ENCODE assay signal across 21 cellular contexts in genomic region chr11:27723685-27724084, GRCh38. TPM values are rescaled to one million over a fixed set of nuclear protein-coding genes. Genes with fewer than 3 reads are reported as not detected.
DNase-seq lines count a peak whose midpoint lies in the region; ATAC-seq and TF ChIP-seq lines count a peak whose summit lies in the region.
"Had no signal": no experiment of that assay in that cellular context is flagged by ENCODE, and none has a peak within 500 bp of the region (broad histone marks: within the 10 kb centered on the region; RNA-seq: fewer than 3 reads in every experiment).

No MANE protein-coding gene starts in this region.

- peaks cover 20% of the 10 kb centered on the region for H4K20me1 ChIP-seq in neural progenitor cell (ENCODE audit: low read depth)
- H4K20me1 ChIP-seq: BLaER1 treated with 17β-estradiol and CSF1 and Interleukin-3, amounts not matched to agents 10 nM and 100 nM had no signal

- no peak overlapping the region for H3K4me3 ChIP-seq in BJ (ENCODE audit: low read depth, low read length)
- H3K4me3 ChIP-seq in cardiac fibroblast (replicated peaks in 1 of 2; ENCODE audit: low read depth in 2 of 2, low read length in 2 of 2), result no peak overlapping the region
- H3K4me3 ChIP-seq in neural progenitor cell, result no peak overlapping the region
- H3K4me3 ChIP-seq: BLaER1 treated with 17β-estradiol and CSF1 and Interleukin-3, amounts not matched to agents 10 nM and 100 nM; HAP-1; left lung had no signal

- no peak overlapping the region for H2AFZ ChIP-seq in neural progenitor cell (replicated peaks)

- peak overlapping the region; percentile 24; the same call in 1 of the 2 replicates for H3K27ac Mint-ChIP-seq in HFFc6
- no peak overlapping the region for H3K27ac Mint-ChIP-seq in neural progenitor cell
- H3K27ac Mint-ChIP-seq: stimulated activated memory B cell treated with anti-CD40 and anti-IgM and Interleukin-4, amounts not matched to agents 10 μg/mL and 1 μg/mL and 100 μg/mL, for 72 hours had no signal

- H3K27me3 Mint-ChIP-seq in HFFc6 (ENCODE audit: insufficient read depth), result 0 out of 2 replicates have a peak, but pooled peaks cover 1% of the 10 kb centered on the region
- peaks cover 39% of the 10 kb centered on the region for H3K27me3 Mint-ChIP-seq in neural progenitor cell (ENCODE audit: insufficient read depth, low read depth)

- peaks cover 9% of the 10 kb centered on the region for H3K4me1 ChIP-seq in neural progenitor cell
- H3K4me1 ChIP-seq: BLaER1 treated with 17β-estradiol and CSF1 and Interleukin-3, amounts not matched to agents 10 nM and 100 nM; HAP-1 had no signal

- H3K4me1 Mint-ChIP-seq in HFFc6 (ENCODE audit: low read depth) (peaks cover 48% of the 10 kb centered on the region), neural progenitor cell (peaks cover 27% of the 10 kb centered on the region)
- H3K4me1 Mint-ChIP-seq: stimulated activated memory B cell treated with anti-CD40 and anti-IgM and Interleukin-4, amounts not matched to agents 10 μg/mL and 1 μg/mL and 100 μg/mL, for 72 hours had no signal

- H3K4me3 Mint-ChIP-seq in HFFc6, result no peak overlapping the region
- H3K4me3 Mint-ChIP-seq in neural progenitor cell, result peak overlapping the region; percentile 94
- H3K4me3 Mint-ChIP-seq: stimulated activated memory B cell treated with anti-CD40 and anti-IgM and Interleukin-4, amounts not matched to agents 10 μg/mL and 1 μg/mL and 100 μg/mL, for 72 hours had no signal

- H3K27ac ChIP-seq in neural progenitor cell, result no peak overlapping the region
- H3K27ac ChIP-seq: BLaER1 treated with 17β-estradiol and CSF1 and Interleukin-3, amounts not matched to agents 10 nM and 100 nM; left lung; neutrophil; RWPE1 had no signal

- DNase-seq in BJ (ENCODE audit: low read depth), result no peak
- peak; percentile 32 for DNase-seq in HFFc6
- no peak for DNase-seq in cardiac fibroblast (ENCODE audit: low read depth in 2 of 2)
- DNase-seq in neural progenitor cell (ENCODE audit: low spot score), result no peak
- DNase-seq in NCI-H1092 treated with DMSO at 0.1 percent for 48 hours (lab: John Stamatoyannopoulos, UW), result no peak
- DNase-seq in activated CD4-positive, alpha-beta T cell treated with anti-CD3 and anti-CD28 coated beads for 4 hours, result no peak
- no peak for DNase-seq in NAMALWA (ENCODE audit: low spot score)
- DNase-seq: activated CD4-positive, alpha-beta T cell treated with anti-CD3 and anti-CD28 coated beads, Interleukin-2, amount 50 U/mL, for 1 hour; activated CD8-positive, alpha-beta memory T cell treated with anti-CD3 and anti-CD28 coated beads, Interleukin-2, amount 50 U/mL, for 4 hours; KBM-7; left lung; NCI-H2029 treated with DMSO at 0.1 percent for 48 hours; NCI-H446 treated with DMSO at 0.1 percent for 48 hours; right cardiac atrium had no signal

- no peaks in the 10 kb centered on the region for H3K9me3 ChIP-seq in neural progenitor cell (ENCODE audit: low read depth)
- H3K9me3 ChIP-seq: HAP-1, left lung had no signal

- no peak overlapping the region for H3K4me2 ChIP-seq in neural progenitor cell
- H3K4me2 ChIP-seq: BLaER1 treated with 17β-estradiol and CSF1 and Interleukin-3, amounts not matched to agents 10 nM and 100 nM had no signal

- no peak overlapping the region for H3K9ac ChIP-seq in neural progenitor cell
- H3K9ac ChIP-seq: BLaER1 treated with 17β-estradiol and CSF1 and Interleukin-3, amounts not matched to agents 10 nM and 100 nM had no signal

- ATAC-seq in GM21717 (IDR thresholded peaks at IDR 0.05; ENCODE audit: unreplicated experiment), result no peak
- ATAC-seq: esophagus mucosa; left lung; right cardiac atrium; stimulated activated memory B cell treated with anti-CD40 and anti-IgM and Interleukin-4, amounts not matched to agents 10 μg/mL and 1 μg/mL and 100 μg/mL, for 72 hours had no signal

- TF ChIP-seq CTCF in BJ (IDR thresholded peaks at IDR 0.05; ENCODE audit: insufficient read depth, low read depth, low read length) (0 out of 2 replicates have a peak, but pooled peaks have one; percentile 8), HFFc6 (IDR thresholded peaks at IDR 0.05) (peak; percentile 62), cardiac fibroblast (IDR thresholded peaks at IDR 0.05; ENCODE audit: low read depth, low read length) (peak; percentile 2), neural progenitor cell (IDR thresholded peaks at IDR 0.05) (peak; percentile 18)

- H3K79me2 ChIP-seq in neural progenitor cell (ENCODE audit: low read depth), result no peaks in the 10 kb centered on the region

- POLR2A ChIA-PET in BJ (lab: Charles Lee), result no interaction called here

- peaks cover 27% of the 10 kb centered on the region for H3F3A ChIP-seq in neural progenitor cell (ENCODE audit: low read depth)

- no peaks in the 10 kb centered on the region for H3K36me3 ChIP-seq in BJ (ENCODE audit: control insufficient read depth, insufficient read depth, low read length)
- no peaks in the 10 kb centered on the region for H3K36me3 ChIP-seq in neural progenitor cell
- H3K36me3 ChIP-seq: BLaER1 treated with 17β-estradiol and CSF1 and Interleukin-3, amounts not matched to agents 10 nM and 100 nM; HAP-1; left lung; neutrophil had no signal

- H3K9me3 Mint-ChIP-seq in HFFc6, result no peaks in the 10 kb centered on the region
- H3K9me3 Mint-ChIP-seq in neural progenitor cell, result no peaks in the 10 kb centered on the region
- H3K9me3 Mint-ChIP-seq: stimulated activated memory B cell treated with anti-CD40 and anti-IgM and Interleukin-4, amounts not matched to agents 10 μg/mL and 1 μg/mL and 100 μg/mL, for 72 hours had no signal

- H3K36me3 Mint-ChIP-seq in HFFc6 (ENCODE audit: low read depth) (no peaks in the 10 kb centered on the region), neural progenitor cell (no peaks in the 10 kb centered on the region)
- H3K36me3 Mint-ChIP-seq: stimulated activated memory B cell treated with anti-CD40 and anti-IgM and Interleukin-4, amounts not matched to agents 10 μg/mL and 1 μg/mL and 100 μg/mL, for 72 hours had no signal

- CTCF ChIA-PET in BJ (lab: Yijun Ruan, JAX), result interaction anchor here (1.1 to 1.9 kb wide), 2 partner anchors 11 to 20 kb away, joined by 3 to 5 read pairs; no protein-coding TSS in a partner anchor

- H3K27me3 ChIP-seq in BJ (ENCODE audit: control insufficient read depth, insufficient read depth, low read length) (peaks cover 6% of the 10 kb centered on the region), neural progenitor cell (peaks cover 85% of the 10 kb centered on the region)
- H3K27me3 ChIP-seq: BLaER1 treated with 17β-estradiol and CSF1 and Interleukin-3, amounts not matched to agents 10 nM and 100 nM had no signal

RNA-seq across cellular contexts. Expression of gene BDNF, which starts 23.4 kb away (rescaled TPM):
- 47.4 and 62.6 TPM in 2 replicates for polyA plus RNA-seq in BJ (2011; rRNA removed)
- 40.8 and 46.9 TPM in 2 replicates for polyA minus RNA-seq in BJ (2011; rRNA and poly(A)+ RNA removed)
- total RNA-seq in HFFc6 (2021; fragmentation: NEBNext Ultra II Directional; extraction: Animal tissue kit (Norgen Biotek cat#: 25700)), result 10 to 100 TPM; 62.1 to 92.2 (median 90.0) TPM
- 1.6 and 2.1 TPM in 2 replicates for total RNA-seq in neural progenitor cell (ENCODE audit: low replicate concordance)

Comparison
In these comparisons a context has a peak if more than half of its experiments do, and no peak if none do; other contexts are left out.
1. CTCF ChIP-seq: peak in every context shown above with its lines; median percentile 62 in HFFc6; 18 in neural progenitor cell; 8 in BJ; 2 in cardiac fibroblast.
2. RNA of gene BDNF, which starts 23.4 kb away (total RNA-seq): 62.1 to 92.2 TPM in HFFc6; 1.6 to 2.1 TPM in neural progenitor cell; every median in the first group is over 10 times any median in the second.